Comparison of ENCODE assay signal across 11 cellular contexts in the genomic region with DNA sequence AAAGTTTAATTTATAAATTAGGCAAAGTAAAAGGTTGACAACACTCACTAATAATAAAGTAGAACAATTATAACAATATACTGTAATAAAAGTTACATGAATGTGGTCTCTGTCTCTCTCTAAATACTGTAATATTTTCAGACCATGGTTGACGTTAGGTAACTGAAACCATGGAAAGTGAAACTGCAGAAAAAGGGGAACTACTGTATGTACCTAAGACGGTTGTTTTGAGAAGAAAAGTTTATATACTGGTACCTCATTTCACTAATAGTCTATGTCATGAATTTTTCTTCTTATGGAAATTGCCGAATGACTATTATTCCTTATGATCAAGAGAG.
DNase-seq lines count a peak whose midpoint lies in the region; ATAC-seq and TF ChIP-seq lines count a peak whose summit lies in the region.
"Had no signal": no experiment of that assay in that cellular context is flagged by ENCODE, and none has a peak within 500 bp of the region (broad histone marks: within the 10 kb centered on the region; RNA-seq: fewer than 3 reads in every experiment).

No MANE protein-coding gene starts in this region.

- TF ChIP-seq POLR2A in adrenal gland (IDR thresholded peaks at IDR 0.05): no peak

- no peak for TF ChIP-seq CTCF in GM06990 (IDR thresholded peaks at IDR 0.05; ENCODE audit: insufficient read depth, low read length, poor library complexity, severe bottlenecking)
- TF ChIP-seq CTCF in adrenal gland (IDR thresholded peaks at IDR 0.05): no peak

- no peak overlapping the region for H3K4me3 Mint-ChIP-seq in T-cell
- H3K4me3 Mint-ChIP-seq in activated CD8-positive, alpha-beta memory T cell treated with anti-CD3 and anti-CD28 coated beads, Interleukin-2, amount 10 ng/mL, durations not matched to agents 7 days and 5 days: no peak overlapping the region
- H3K4me3 Mint-ChIP-seq: stimulated activated naive CD8-positive, alpha-beta T cell treated with anti-CD3 and anti-CD28 coated beads, Interleukin-15, Interleukin-2, amounts not matched to agents 100 ng/mL and 50 ng/mL, for 24 hours had no signal

- intact Hi-C loops in adrenal gland (cut with DNase I): no loop called here

- H3K4me3 ChIP-seq in GM06990 (replicated peaks; ENCODE audit: low read depth, low read length): no peak overlapping the region
- no peak overlapping the region for H3K4me3 ChIP-seq in adrenal gland

- no peaks in the 10 kb centered on the region for H3K36me3 ChIP-seq in GM06990 (ENCODE audit: control insufficient read depth, insufficient read depth, low read length)
- H3K36me3 ChIP-seq in adrenal gland (replicated peaks in 1 of 2): no peaks in the 10 kb centered on the region

- ATAC-seq in GM19452 (IDR thresholded peaks at IDR 0.05; ENCODE audit: unreplicated experiment): peak; percentile 92
- ATAC-seq in HG02973 (IDR thresholded peaks at IDR 0.05; ENCODE audit: unreplicated experiment): peak; percentile 96
- no peak for ATAC-seq in T-cell (replicated peaks in 1 of 4)
- ATAC-seq in activated CD8-positive, alpha-beta memory T cell treated with anti-CD3 and anti-CD28 coated beads, Interleukin-2, amount 10 ng/mL, durations not matched to agents 7 days and 5 days: no peak
- ATAC-seq: foreskin keratinocyte had no signal

- H3K4me1 ChIP-seq in adrenal gland (replicated peaks in 1 of 2): no peaks in the 10 kb centered on the region
- H3K4me1 ChIP-seq: foreskin keratinocyte had no signal

- H3K27me3 ChIP-seq in GM06990 (replicated peaks; ENCODE audit: control insufficient read depth, insufficient read depth, low read length) (no peaks in the 10 kb centered on the region), adrenal gland (no peaks in the 10 kb centered on the region)
- H3K27me3 ChIP-seq: foreskin keratinocyte had no signal

- no peaks in the 10 kb centered on the region for H3K27me3 Mint-ChIP-seq in T-cell
- no peaks in the 10 kb centered on the region for H3K27me3 Mint-ChIP-seq in activated CD8-positive, alpha-beta memory T cell treated with anti-CD3 and anti-CD28 coated beads, Interleukin-2, amount 10 ng/mL, durations not matched to agents 7 days and 5 days
- H3K27me3 Mint-ChIP-seq: stimulated activated naive CD8-positive, alpha-beta T cell treated with anti-CD3 and anti-CD28 coated beads, Interleukin-15, Interleukin-2, amounts not matched to agents 100 ng/mL and 50 ng/mL, for 24 hours had no signal

- DNase-seq in GM06990 (ENCODE audit: extremely low read depth, insufficient read length) (peak; percentile 70), MV-4-11 (lab: John Stamatoyannopoulos, UW) (peak; percentile 8), T-cell (no peak), adrenal gland (no peak)
- DNase-seq in activated CD4-positive, CD25-positive, alpha-beta regulatory T cell (lab: John Stamatoyannopoulos, UW): no peak
- DNase-seq in activated CD8-positive, alpha-beta memory T cell treated with anti-CD3 and anti-CD28 coated beads, Interleukin-2, amount 10 ng/mL, durations not matched to agents 7 days and 5 days: no peak
- DNase-seq: foreskin keratinocyte, KG1 had no signal

- peaks cover 0 to 2% (median 0%) of the 10 kb centered on the region in 3 donors for H3K9me3 Mint-ChIP-seq in T-cell
- no peaks in the 10 kb centered on the region for H3K9me3 Mint-ChIP-seq in activated CD8-positive, alpha-beta memory T cell treated with anti-CD3 and anti-CD28 coated beads, Interleukin-2, amount 10 ng/mL, durations not matched to agents 7 days and 5 days (ENCODE audit: low read depth)

- no peak overlapping the region for H3K27ac ChIP-seq in adrenal gland
- H3K27ac ChIP-seq: foreskin keratinocyte had no signal

- CTCF ChIA-PET in T-cell (lab: Charles Lee): no interaction called here
- CTCF ChIA-PET in activated CD8-positive, alpha-beta memory T cell treated with anti-CD3 and anti-CD28 coated beads, Interleukin-2, amount 10 ng/mL, durations not matched to agents 7 days and 5 days (lab: Charles Lee): no interaction called here

- H3K9me3 ChIP-seq in adrenal gland (replicated peaks in 1 of 3): no peaks in the 10 kb centered on the region

- H3K27ac Mint-ChIP-seq in T-cell: no peak overlapping the region
- no peak overlapping the region for H3K27ac Mint-ChIP-seq in activated CD8-positive, alpha-beta memory T cell treated with anti-CD3 and anti-CD28 coated beads, Interleukin-2, amount 10 ng/mL, durations not matched to agents 7 days and 5 days
- H3K27ac Mint-ChIP-seq: stimulated activated naive CD8-positive, alpha-beta T cell treated with anti-CD3 and anti-CD28 coated beads, Interleukin-15, Interleukin-2, amounts not matched to agents 100 ng/mL and 50 ng/mL, for 24 hours had no signal

- peaks cover 0 to 1% (median 0%) of the 10 kb centered on the region in 3 donors for H3K4me1 Mint-ChIP-seq in T-cell
- no peaks in the 10 kb centered on the region for H3K4me1 Mint-ChIP-seq in activated CD8-positive, alpha-beta memory T cell treated with anti-CD3 and anti-CD28 coated beads, Interleukin-2, amount 10 ng/mL, durations not matched to agents 7 days and 5 days

- POLR2A ChIA-PET in T-cell (lab: Charles Lee): no interaction called here

- 71 to 81% (median 78%) methylated on average over 3 of the region's 3 CpGs for WGBS in adrenal gland, 4 donors

- no peaks in the 10 kb centered on the region for H3K36me3 Mint-ChIP-seq in T-cell
- H3K36me3 Mint-ChIP-seq in activated CD8-positive, alpha-beta memory T cell treated with anti-CD3 and anti-CD28 coated beads, Interleukin-2, amount 10 ng/mL, durations not matched to agents 7 days and 5 days: no peaks in the 10 kb centered on the region

Comparison
In these comparisons a context has a peak if more than half of its experiments do, and no peak if none do; other contexts are left out.
1. DNase-seq: peak in GM06990 (single experiment) and MV-4-11 (single experiment); none in activated CD4-positive, CD25-positive, alpha-beta regulatory T cell (0 of 4), T-cell (0 of 34), activated CD8-positive, alpha-beta memory T cell treated with anti-CD3 and anti-CD28 coated beads, Interleukin-2, amount 10 ng/mL, durations not matched to agents 7 days and 5 days (single experiment) and adrenal gland (0 of 7).
2. ATAC-seq: peak in GM19452 (single experiment) and HG02973 (single experiment); none in T-cell (0 of 4) and activated CD8-positive, alpha-beta memory T cell treated with anti-CD3 and anti-CD28 coated beads, Interleukin-2, amount 10 ng/mL, durations not matched to agents 7 days and 5 days (single experiment).